ENCODE assay signal across 28 cellular contexts in the genomic region with DNA sequence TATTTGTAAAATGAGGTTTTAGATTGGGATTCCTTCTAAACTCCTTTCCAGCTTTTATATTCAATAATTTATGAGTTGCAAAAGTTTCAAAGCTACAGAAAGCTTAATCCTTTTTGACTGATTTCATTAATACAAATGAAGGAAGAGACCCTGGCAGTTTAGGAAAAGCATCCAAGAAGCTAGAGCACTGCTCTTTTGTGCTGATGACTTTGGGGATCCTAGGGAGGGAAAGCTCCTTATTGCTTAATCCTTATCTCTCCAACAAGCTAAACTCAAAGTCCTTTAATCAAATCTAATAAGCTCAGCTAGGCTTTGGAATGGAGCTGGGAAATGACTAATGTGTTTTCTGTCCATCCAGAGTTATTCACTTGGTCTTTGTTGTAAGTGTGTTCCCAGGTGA.
"Had no signal": no experiment of that assay in that cellular context is flagged by ENCODE, and none has a peak within 500 bp of the region (broad histone marks: within the 10 kb centered on the region; RNA-seq: fewer than 3 reads in every experiment).

No MANE protein-coding gene starts in this region.

- FAIRE-seq: endometrium, islet of Langerhans, keratinocyte had no signal

- H3K9me3 ChIP-seq: colonic mucosa, esophagus squamous epithelium, gastrocnemius medialis, heart right ventricle, left lung, lower lobe of right lung, mucosa of descending colon had no signal

- H3K27me3 Mint-ChIP-seq: dendritic cell treated with granulocyte-macrophage colony-stimulating factor and Interleukin-4, amounts not matched to agents 40 ng/mL and 50 ng/mL, for 4 days had no signal

- H3K4me1 Mint-ChIP-seq: endodermal cell, mesothelial cell of epicardium, naive B cell had no signal

- H3K27ac ChIP-seq: colonic mucosa, epithelial cell of prostate, esophagus squamous epithelium, gastrocnemius medialis, heart right ventricle, left lung, lower lobe of right lung had no signal

- H3K9me3 Mint-ChIP-seq: effector memory CD8-positive, alpha-beta T cell had no signal

- H3K4me3 Mint-ChIP-seq: dendritic cell treated with granulocyte-macrophage colony-stimulating factor and Interleukin-4, amounts not matched to agents 40 ng/mL and 50 ng/mL, for 4 days; effector memory CD8-positive, alpha-beta T cell; endodermal cell; mesothelial cell of epicardium; naive B cell had no signal

- H3K27ac Mint-ChIP-seq: dendritic cell treated with granulocyte-macrophage colony-stimulating factor and Interleukin-4, amounts not matched to agents 40 ng/mL and 50 ng/mL, for 4 days; effector memory CD8-positive, alpha-beta T cell; endodermal cell; mesothelial cell of epicardium; naive B cell had no signal

- H3K4me3 ChIP-seq: colonic mucosa, esophagus squamous epithelium, gastrocnemius medialis, heart right ventricle, left lung, lower lobe of right lung, mucosa of descending colon had no signal

- H3K36me3 ChIP-seq: colonic mucosa, esophagus squamous epithelium, gastrocnemius medialis, heart right ventricle, left lung, lower lobe of right lung had no signal

- ATAC-seq: effector memory CD8-positive, alpha-beta T cell; esophagus mucosa; gastrocnemius medialis; heart right ventricle; left cardiac atrium; left lung; left ventricle myocardium superior; lower lobe of right lung; mucosa of descending colon had no signal

- H3K4me1 ChIP-seq: colonic mucosa, esophagus squamous epithelium, gastrocnemius medialis, heart right ventricle, left lung, lower lobe of right lung had no signal

- DNase-seq: colonic mucosa; cortex of kidney; effector CD8-positive, alpha-beta T cell; effector memory CD8-positive, alpha-beta T cell; endodermal cell; erythroblast; esophagus squamous epithelium; foreskin fibroblast; foreskin melanocyte; gastrocnemius medialis; glutamatergic neuron; head of caudate nucleus; heart right ventricle; hippocampal formation; left cardiac atrium; left lung; left ventricle myocardium superior; lower lobe of right lung; mesenchymal stem cell; mucosa of descending colon; naive B cell had no signal

- H3K36me3 Mint-ChIP-seq: mesothelial cell of epicardium, naive B cell had no signal

- H3K27me3 ChIP-seq: colonic mucosa, esophagus squamous epithelium, gastrocnemius medialis, left lung had no signal
